In the genomic region with DNA sequence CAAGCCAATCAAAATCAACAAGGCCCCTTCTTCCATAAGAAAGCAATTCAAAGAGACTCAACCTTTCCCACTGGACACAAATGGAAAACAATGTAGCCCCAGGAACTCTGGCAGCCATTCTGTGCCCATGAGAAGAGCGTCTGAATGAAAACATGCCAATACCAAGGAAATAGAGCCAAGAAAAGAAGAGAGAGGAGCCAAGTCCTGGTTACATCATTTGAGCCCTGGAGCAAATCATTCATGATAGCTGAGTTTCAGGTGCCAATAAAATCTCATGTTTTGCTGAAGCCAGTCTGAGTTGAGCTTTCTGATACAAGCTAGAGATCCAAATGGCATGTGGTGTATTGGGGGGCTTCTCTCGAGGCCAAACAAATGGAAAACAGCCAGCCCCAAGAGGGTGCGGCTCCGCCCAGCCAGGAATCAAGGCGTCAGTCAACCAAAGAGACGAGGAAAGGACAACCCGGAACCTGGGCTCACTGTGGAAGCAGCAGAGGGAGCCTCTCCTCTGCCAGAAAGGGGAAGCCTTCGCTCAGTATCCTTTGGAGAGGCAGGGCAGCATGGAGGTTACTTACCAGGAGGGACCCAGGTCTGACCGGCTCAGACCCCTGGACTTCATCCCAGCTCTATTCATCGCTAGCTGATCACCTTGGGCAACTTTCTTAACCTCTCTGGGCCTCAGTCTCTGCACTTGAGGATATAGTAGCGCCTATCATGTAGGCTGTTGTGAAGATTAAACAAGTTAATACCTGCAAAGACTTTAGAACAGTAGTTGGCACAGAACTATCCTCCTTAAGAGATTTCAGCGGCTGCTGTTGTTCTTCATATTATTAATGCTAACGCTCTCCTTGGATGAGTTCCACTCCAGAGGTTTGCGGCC, we compare ENCODE assay signal across 23 cellular contexts.
DNase-seq lines count a peak whose midpoint lies in the region; ATAC-seq and TF ChIP-seq lines count a peak whose summit lies in the region.
"Had no signal": no experiment of that assay in that cellular context is flagged by ENCODE, and none has a peak within 500 bp of the region (broad histone marks: within the 10 kb centered on the region; RNA-seq: fewer than 3 reads in every experiment).

No MANE protein-coding gene starts in this region.

- peaks cover 4% of the 10 kb centered on the region for H3K4me1 Mint-ChIP-seq in progenitor cell of endocrine pancreas (ENCODE audit: low read depth)
- H3K4me1 Mint-ChIP-seq in CD4-positive, alpha-beta memory T cell: peaks cover 3 to 12% (median 7%) of the 10 kb centered on the region in 4 donors

- POLR2A ChIA-PET in CD4-positive, alpha-beta memory T cell (lab: Charles Lee; ENCODE audit: partially characterized antibody): no interaction called here

- H3K79me2 ChIP-seq in mesendoderm (ENCODE audit: control insufficient read depth, insufficient read depth, low read length): no peaks in the 10 kb centered on the region

- H3K9me3 Mint-ChIP-seq in progenitor cell of endocrine pancreas (ENCODE audit: low read depth): no peaks in the 10 kb centered on the region
- peaks cover 0 to 22% (median 12%) of the 10 kb centered on the region in 8 donors for H3K9me3 Mint-ChIP-seq in CD4-positive, alpha-beta memory T cell

- no peak overlapping the region for H3K4ac ChIP-seq in mesendoderm (ENCODE audit: low read depth, low read length)

- no peak overlapping the region for H3K56ac ChIP-seq in mesendoderm (ENCODE audit: low read length)

- H4K5ac ChIP-seq in mesendoderm (ENCODE audit: low read length): no peak overlapping the region

- no peak overlapping the region for H3K9ac ChIP-seq in mesendoderm (ENCODE audit: low read length)

- H2AK5ac ChIP-seq in mesendoderm (ENCODE audit: low read length): no peak overlapping the region

- H3K27ac ChIP-seq in breast epithelium (peak overlapping the region; percentile 74 to 77), mesendoderm (ENCODE audit: low read depth, low read length) (no peak overlapping the region)
- H3K27ac ChIP-seq in CD4-positive, alpha-beta memory T cell (ENCODE audit: low read depth, low read length): no peak overlapping the region
- H3K27ac ChIP-seq: esophagus muscularis mucosa, pancreas, SJCRH30, testis had no signal

- H3K36me3 Mint-ChIP-seq in progenitor cell of endocrine pancreas (ENCODE audit: insufficient read depth): no peaks in the 10 kb centered on the region
- H3K36me3 Mint-ChIP-seq in CD4-positive, alpha-beta memory T cell: no peaks in the 10 kb centered on the region
- H3K36me3 Mint-ChIP-seq: activated naive CD8-positive, alpha-beta T cell treated with anti-CD3 and anti-CD28 coated beads for 36 hours; stimulated activated effector memory CD8-positive, alpha-beta T cell treated with anti-CD3 and anti-CD28 coated beads, Interleukin-12 subunit alpha, Interleukin-12 subunit beta, amount 100 ng/mL, for 72 hours had no signal

- H3K27ac Mint-ChIP-seq in progenitor cell of endocrine pancreas: peak overlapping the region; percentile 59
- no peak overlapping the region for H3K27ac Mint-ChIP-seq in CD4-positive, alpha-beta memory T cell
- H3K27ac Mint-ChIP-seq: activated naive CD8-positive, alpha-beta T cell treated with anti-CD3 and anti-CD28 coated beads for 36 hours; activated T-helper 1 cell treated with anti-CD3 and anti-CD28 coated beads, Interleukin-12 subunit alpha, Interleukin-12 subunit beta, Interleukin-2, Interleukin-4 antibody, amounts not matched to agents 30 ng/mL and 10 ng/mL and 1 ng/mL, durations not matched to agents 14 hours and 24 hours and 36 hours; stimulated activated effector memory CD8-positive, alpha-beta T cell treated with anti-CD3 and anti-CD28 coated beads, Interleukin-12 subunit alpha, Interleukin-12 subunit beta, amount 100 ng/mL, for 72 hours had no signal

- H3K4me1 ChIP-seq in breast epithelium (peaks cover 0 to 3% of the 10 kb centered on the region in 2 donors), mesendoderm (ENCODE audit: control insufficient read depth, low read depth, low read length) (no peaks in the 10 kb centered on the region)
- no peaks in the 10 kb centered on the region for H3K4me1 ChIP-seq in CD4-positive, alpha-beta memory T cell (ENCODE audit: insufficient read depth, low read length)
- H3K4me1 ChIP-seq: pancreas, SJCRH30 had no signal

- H3K27me3 ChIP-seq in MG63: no peaks in the 10 kb centered on the region
- H3K27me3 ChIP-seq in breast epithelium: no peaks in the 10 kb centered on the region
- H3K27me3 ChIP-seq in mesendoderm (ENCODE audit: insufficient read depth, low read length, poor library complexity): no peaks in the 10 kb centered on the region
- no peaks in the 10 kb centered on the region for H3K27me3 ChIP-seq in CD4-positive, alpha-beta memory T cell (ENCODE audit: insufficient read depth, low read length)
- H3K27me3 ChIP-seq: SJCRH30, testis had no signal

- H3K4me2 ChIP-seq in mesendoderm (ENCODE audit: low read length): no peak overlapping the region

- no peak for ATAC-seq in GM21381 (IDR thresholded peaks at IDR 0.05; ENCODE audit: unreplicated experiment)
- ATAC-seq in GM21786 (IDR thresholded peaks at IDR 0.05; ENCODE audit: unreplicated experiment): no peak
- ATAC-seq: pancreas; stimulated activated effector memory CD8-positive, alpha-beta T cell treated with anti-CD3 and anti-CD28 coated beads, Interleukin-12 subunit alpha, Interleukin-12 subunit beta, amount 100 ng/mL, for 72 hours had no signal

- H4K8ac ChIP-seq in mesendoderm (ENCODE audit: low read depth, low read length): no peak overlapping the region

- H3K4me3 Mint-ChIP-seq in progenitor cell of endocrine pancreas (ENCODE audit: low read depth): no peak overlapping the region
- peak overlapping the region in 1 of 8 donors; percentile 21 for H3K4me3 Mint-ChIP-seq in CD4-positive, alpha-beta memory T cell
- H3K4me3 Mint-ChIP-seq: activated naive CD8-positive, alpha-beta T cell treated with anti-CD3 and anti-CD28 coated beads for 36 hours; activated T-helper 1 cell treated with anti-CD3 and anti-CD28 coated beads, Interleukin-12 subunit alpha, Interleukin-12 subunit beta, Interleukin-2, Interleukin-4 antibody, amounts not matched to agents 30 ng/mL and 10 ng/mL and 1 ng/mL, durations not matched to agents 14 hours and 24 hours and 36 hours; stimulated activated effector memory CD8-positive, alpha-beta T cell treated with anti-CD3 and anti-CD28 coated beads, Interleukin-12 subunit alpha, Interleukin-12 subunit beta, amount 100 ng/mL, for 72 hours had no signal

- H3K4me3 ChIP-seq in MG63: no peak overlapping the region
- H3K4me3 ChIP-seq in breast epithelium: peak overlapping the region in 1 of 3 donors; percentile 20
- no peak overlapping the region for H3K4me3 ChIP-seq in mesendoderm (ENCODE audit: low read length)
- H3K4me3 ChIP-seq in CD4-positive, alpha-beta memory T cell (ENCODE audit: low read length in 2 of 2): no peak overlapping the region
- H3K4me3 ChIP-seq: esophagus muscularis mucosa, lung, pancreas, SJCRH30, testis had no signal

- H3K36me3 ChIP-seq in MG63: no peaks in the 10 kb centered on the region
- no peaks in the 10 kb centered on the region for H3K36me3 ChIP-seq in breast epithelium
- H3K36me3 ChIP-seq in mesendoderm (ENCODE audit: control insufficient read depth, insufficient read depth, low read length): no peaks in the 10 kb centered on the region
- no peaks in the 10 kb centered on the region for H3K36me3 ChIP-seq in CD4-positive, alpha-beta memory T cell (ENCODE audit: insufficient read depth, low read length)
- H3K36me3 ChIP-seq: esophagus muscularis mucosa, pancreas, SJCRH30 had no signal

- peak; percentile 25 for DNase-seq in MG63
- DNase-seq in breast epithelium (ENCODE audit: low spot score in 2 of 2): peak in 1 of 2 donors; percentile 27
- DNase-seq in islet precursor cell: peak; percentile 19
- DNase-seq in progenitor cell of endocrine pancreas (ENCODE audit: low spot score, unreplicated experiment): no peak
- DNase-seq in mesendoderm: no peak
- DNase-seq in CD4-positive, alpha-beta memory T cell: no peak
- DNase-seq: activated naive CD8-positive, alpha-beta T cell treated with anti-CD3 and anti-CD28 coated beads for 36 hours; C1 segment of cervical spinal cord; cerebellar nuclear complex; KG1; NCI-H1092; NCI-H187 treated with DMSO at 0.1 percent for 48 hours; NCI-H2227 treated with DMSO at 0.1 percent for 48 hours; pancreas; SJCRH30; T-helper 1 cell; testis had no signal

- no CpG with 5 or more reads among the region's 14 CpGs for WGBS in mesendoderm (ENCODE audit: extremely low coverage, insufficient coverage, low lambda C conversion rate)

- CTCF ChIA-PET in CD4-positive, alpha-beta memory T cell (lab: Charles Lee; ENCODE audit: partially characterized antibody): interaction anchor here (3.6 kb wide), 1 partner anchor 32 kb away, joined by 10 read pairs; no protein-coding TSS in a partner anchor

- no peak for TF ChIP-seq CTCF in breast epithelium (IDR thresholded peaks at IDR 0.05)
- TF ChIP-seq CTCF in progenitor cell of endocrine pancreas (IDR thresholded peaks at IDR 0.05; ENCODE audit: unreplicated experiment): no peak

- H2BK15ac ChIP-seq in mesendoderm (replicated peaks; ENCODE audit: low read depth): no peak overlapping the region

- no peak overlapping the region for H2BK5ac ChIP-seq in mesendoderm (ENCODE audit: low read length)

- H3K18ac ChIP-seq in mesendoderm (ENCODE audit: low read length): no peak overlapping the region

- no peak overlapping the region for H2BK120ac ChIP-seq in mesendoderm (ENCODE audit: low read depth, low read length)

- H3K27me3 Mint-ChIP-seq in progenitor cell of endocrine pancreas: peaks cover 28% of the 10 kb centered on the region
- peaks cover 0 to 6% of the 10 kb centered on the region in 2 donors for H3K27me3 Mint-ChIP-seq in CD4-positive, alpha-beta memory T cell

- intact Hi-C loops in breast epithelium (cut with DNase I; ENCODE audit: low total_unique reads): loop anchor here (2.0 kb wide), 1 partner anchor 50 kb away; no protein-coding TSS in a partner anchor
- intact Hi-C loops in CD4-positive, alpha-beta memory T cell (cut with micrococcal nuclease): no loop called here

- H3K79me1 ChIP-seq in mesendoderm (ENCODE audit: low read length): no peaks in the 10 kb centered on the region

- H3K9me3 ChIP-seq in MG63 (peaks cover 12% of the 10 kb centered on the region; the same call in 1 of the 2 replicates), breast epithelium (peaks cover 8 to 15% of the 10 kb centered on the region in 2 donors)
- peaks cover 0 to 5% of the 10 kb centered on the region in 2 donors for H3K9me3 ChIP-seq in CD4-positive, alpha-beta memory T cell (ENCODE audit: control insufficient read depth in 1 of 2, low read length in 2 of 2)
- H3K9me3 ChIP-seq: SJCRH30, testis had no signal

- no peak for TF ChIP-seq POLR2A in breast epithelium (IDR thresholded peaks at IDR 0.05)

- H3K23ac ChIP-seq in mesendoderm (ENCODE audit: low read length): no peak overlapping the region

Comparison
In these comparisons a context has a peak if more than half of its experiments do, and no peak if none do; other contexts are left out.
1. DNase-seq: peak in MG63 (single experiment) and islet precursor cell (single experiment); none in progenitor cell of endocrine pancreas (single experiment), mesendoderm (single experiment) and CD4-positive, alpha-beta memory T cell (0 of 5).
2. H3K27ac ChIP-seq: peak in breast epithelium (2 of 2); none in mesendoderm (single experiment) and CD4-positive, alpha-beta memory T cell (single experiment).